ENCODE assay signal across 23 cellular contexts in the genomic region with DNA sequence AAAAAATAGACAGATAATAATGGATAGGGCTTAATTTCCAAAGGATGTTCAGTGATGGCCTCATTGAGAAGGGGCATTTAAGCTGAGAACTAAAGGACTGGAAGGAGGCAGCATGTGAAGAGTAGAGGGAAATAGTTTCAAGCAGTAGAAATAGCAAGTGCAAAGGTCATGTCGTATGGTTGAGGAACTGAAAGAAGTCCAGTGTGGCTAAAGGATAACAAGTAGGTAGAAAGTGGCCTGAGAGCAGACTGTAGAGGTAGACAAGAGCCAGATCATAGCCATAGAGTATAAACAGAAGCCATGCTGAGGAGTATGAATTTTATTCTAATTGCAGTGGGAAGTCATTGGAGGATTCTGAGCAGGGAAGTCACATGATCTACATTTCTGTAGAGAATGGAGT.
DNase-seq lines count a peak whose midpoint lies in the region; ATAC-seq and TF ChIP-seq lines count a peak whose summit lies in the region.
"Had no signal": no experiment of that assay in that cellular context is flagged by ENCODE, and none has a peak within 500 bp of the region (broad histone marks: within the 10 kb centered on the region; RNA-seq: fewer than 3 reads in every experiment).

No MANE protein-coding gene starts in this region.

- H3K4me1 ChIP-seq in body of pancreas, result no peaks in the 10 kb centered on the region
- H3K4me1 ChIP-seq: esophagus muscularis mucosa, HAP-1 had no signal

- H3K9me3 Mint-ChIP-seq in naive thymus-derived CD8-positive, alpha-beta T cell, result peaks cover 0 to 13% (median 0%) of the 10 kb centered on the region in 9 donors
- H3K9me3 Mint-ChIP-seq: activated B cell treated with CpG ODN at 0.5 μM for 24 hours; activated CD8-positive, alpha-beta T cell treated with anti-CD3 and anti-CD28 coated beads for 36 hours; activated T-cell treated with anti-CD3 and anti-CD28 coated beads, Interleukin-2, amount 50 U/mL, for 24 hours had no signal

- H3K36me3 ChIP-seq in body of pancreas (replicated peaks in 1 of 2; ENCODE audit: insufficient read depth in 1 of 2, low read depth in 2 of 2), result no peaks in the 10 kb centered on the region
- H3K36me3 ChIP-seq: esophagus muscularis mucosa, HAP-1 had no signal

- peak; percentile 4 for DNase-seq in GM20000 (ENCODE audit: low spot score)
- no peak for DNase-seq in naive thymus-derived CD8-positive, alpha-beta T cell
- DNase-seq in activated naive CD4-positive, alpha-beta T cell (lab: John Stamatoyannopoulos, UW), result no peak
- DNase-seq in Right ventricle myocardium inferior (ENCODE audit: missing footprints), result no peak
- no peak for DNase-seq in body of pancreas
- DNase-seq: activated B cell treated with CpG ODN at 0.5 μM for 24 hours; activated CD8-positive, alpha-beta T cell treated with anti-CD3 and anti-CD28 coated beads for 36 hours; activated naive CD4-positive, alpha-beta T cell treated with anti-CD3 and anti-CD28 coated beads, Interleukin-2, amount 50 U/mL, for 16 hours; activated T-cell treated with anti-CD3 and anti-CD28 coated beads, Interleukin-2, amount 50 U/mL, for 24 hours; aorta; CD8-positive, alpha-beta memory T cell; DMS79; effector CD4-positive, alpha-beta T cell; NCI-H1436 treated with DMSO at 0.1 percent for 48 hours; stimulated activated naive CD4-positive, alpha-beta T cell; T-helper 2 cell had no signal

- no peak for TF ChIP-seq CTCF in GM20000 (IDR thresholded peaks at IDR 0.05; ENCODE audit: extremely low read depth, missing control alignments)
- no peak for TF ChIP-seq CTCF in body of pancreas (IDR thresholded peaks at IDR 0.05)

- no peaks in the 10 kb centered on the region for H3K27me3 ChIP-seq in body of pancreas
- H3K27me3 ChIP-seq: esophagus muscularis mucosa had no signal

- no peak overlapping the region for H3K4me3 ChIP-seq in body of pancreas
- H3K4me3 ChIP-seq: esophagus muscularis mucosa, HAP-1 had no signal

- H3K4me1 Mint-ChIP-seq in naive thymus-derived CD8-positive, alpha-beta T cell, result no peaks in the 10 kb centered on the region
- H3K4me1 Mint-ChIP-seq: activated B cell treated with CpG ODN at 0.5 μM for 24 hours; CD8-positive, alpha-beta memory T cell had no signal

- no peak for TF ChIP-seq POLR2A in body of pancreas (IDR thresholded peaks at IDR 0.05)

- no peak overlapping the region for H3K27ac ChIP-seq in body of pancreas
- H3K27ac ChIP-seq: esophagus muscularis mucosa, HL-60 had no signal

- POLR2A ChIA-PET in naive thymus-derived CD8-positive, alpha-beta T cell (lab: Charles Lee), result no interaction called here

- H3K4me3 Mint-ChIP-seq in naive thymus-derived CD8-positive, alpha-beta T cell, result peak overlapping the region in 1 of 10 donors; percentile 4
- H3K4me3 Mint-ChIP-seq: activated B cell treated with CpG ODN at 0.5 μM for 24 hours; activated CD8-positive, alpha-beta T cell treated with anti-CD3 and anti-CD28 coated beads for 36 hours; activated T-cell treated with anti-CD3 and anti-CD28 coated beads, Interleukin-2, amount 50 U/mL, for 24 hours; CD8-positive, alpha-beta memory T cell; nephron had no signal

- H3K27ac Mint-ChIP-seq in naive thymus-derived CD8-positive, alpha-beta T cell, result no peak overlapping the region
- H3K27ac Mint-ChIP-seq: activated B cell treated with CpG ODN at 0.5 μM for 24 hours; activated CD8-positive, alpha-beta T cell treated with anti-CD3 and anti-CD28 coated beads for 36 hours; activated T-cell treated with anti-CD3 and anti-CD28 coated beads, Interleukin-2, amount 50 U/mL, for 24 hours; CD8-positive, alpha-beta memory T cell; nephron had no signal

- H3K27me3 Mint-ChIP-seq in naive thymus-derived CD8-positive, alpha-beta T cell, result peaks cover 0 to 13% (median 0%) of the 10 kb centered on the region in 5 donors
- H3K27me3 Mint-ChIP-seq: activated B cell treated with CpG ODN at 0.5 μM for 24 hours; activated CD8-positive, alpha-beta T cell treated with anti-CD3 and anti-CD28 coated beads for 36 hours had no signal

- H3K9me3 ChIP-seq in body of pancreas, result no peaks in the 10 kb centered on the region
- H3K9me3 ChIP-seq: esophagus muscularis mucosa, HAP-1 had no signal

- intact Hi-C loops in Right ventricle myocardium inferior (cut with DNase I), result no loop called here
- intact Hi-C loops in body of pancreas (cut with DNase I), result no loop called here

- no peaks in the 10 kb centered on the region for H3K36me3 Mint-ChIP-seq in naive thymus-derived CD8-positive, alpha-beta T cell
- H3K36me3 Mint-ChIP-seq: CD8-positive, alpha-beta memory T cell had no signal

- WGBS in body of pancreas, 2 donors, result 73 to 82% methylated on average over 1 of the region's 1 CpG

- ATAC-seq in GM18867 (IDR thresholded peaks at IDR 0.05; ENCODE audit: unreplicated experiment) (peak; percentile 86), HG03175 (IDR thresholded peaks at IDR 0.05; ENCODE audit: unreplicated experiment) (peak; percentile 89), Right ventricle myocardium inferior (no peak), body of pancreas (no peak)
- no peak for ATAC-seq in naive thymus-derived CD8-positive, alpha-beta T cell
- ATAC-seq: activated CD8-positive, alpha-beta T cell treated with anti-CD3 and anti-CD28 coated beads for 36 hours; Panc1 had no signal

Comparison
In these comparisons a context has a peak if more than half of its experiments do, and no peak if none do; other contexts are left out.
1. ATAC-seq: peak in GM18867 (single experiment) and HG03175 (single experiment); none in naive thymus-derived CD8-positive, alpha-beta T cell (0 of 2), Right ventricle myocardium inferior (single experiment) and body of pancreas (single experiment).